8 cellular contexts compared by ENCODE assay signal in the genomic region with DNA sequence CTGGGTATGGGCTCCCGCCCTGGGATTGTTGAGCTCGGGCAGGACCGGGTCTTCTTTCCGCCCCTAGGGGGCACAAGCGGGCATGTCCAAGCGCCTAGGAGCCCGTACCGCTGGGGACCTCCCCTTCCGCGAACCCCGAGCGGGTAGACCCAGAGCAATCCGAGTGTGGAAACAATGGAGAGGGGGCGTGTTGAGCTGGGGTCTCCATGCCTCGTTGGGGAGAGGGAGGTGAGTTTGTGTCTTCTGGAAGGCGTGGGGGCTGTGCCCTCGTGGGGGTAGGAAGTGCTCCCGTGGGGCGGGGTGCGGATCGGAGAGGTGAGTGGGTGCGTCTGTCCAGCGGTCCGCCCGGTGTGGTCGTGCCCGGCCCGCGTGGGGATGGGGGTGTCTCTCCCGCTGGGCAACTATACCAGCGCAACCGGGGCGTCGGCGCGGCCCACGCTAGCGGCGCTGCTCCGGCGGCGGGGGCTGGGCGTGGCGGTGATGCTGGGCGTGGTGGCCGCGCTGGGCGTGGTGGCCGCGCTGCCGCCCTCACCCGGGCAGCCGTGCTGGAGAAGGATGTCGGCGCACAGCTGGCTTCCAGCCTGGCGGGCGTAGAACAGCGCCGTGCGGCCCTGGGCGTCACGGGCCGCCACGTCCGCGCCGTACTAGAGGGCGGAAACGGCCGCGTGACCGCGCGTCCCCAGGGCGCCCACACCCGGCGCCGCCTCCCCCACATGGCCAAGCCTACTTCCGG. TPM values are rescaled to one million over a fixed set of nuclear protein-coding genes. Genes with fewer than 3 reads are reported as not detected.
A peak's percentile ranks its signal among the peaks of the same experiment; 100 is the strongest.
DNase-seq lines count a peak whose midpoint lies in the region; ATAC-seq, FAIRE-seq and TF ChIP-seq lines count a peak whose summit lies in the region.

No MANE protein-coding gene starts in this region.

- no peaks in the 10 kb centered on the region for H3K9me2 ChIP-seq in OCI-LY7 (ENCODE audit: insufficient read depth, low read length)

- POLR2A ChIA-PET in OCI-LY7 (lab: Charles Lee): interaction anchor here (1.3 kb wide), 1 partner anchor 53 kb away, joined by 3 read pairs; no protein-coding TSS in a partner anchor

- no peaks in the 10 kb centered on the region for H4K20me1 ChIP-seq in OCI-LY7 (ENCODE audit: insufficient read depth, low read length)

- H3K4me2 ChIP-seq in OCI-LY7 (ENCODE audit: low read length): no peak overlapping the region

- no peak overlapping the region for H3K4me3 ChIP-seq in OCI-LY7 (ENCODE audit: low read depth, low read length, poor library complexity, severe bottlenecking)
- H3K4me3 ChIP-seq in small intestine (ENCODE audit: low read depth in 1 of 2, low read length in 2 of 2): peak overlapping the region; percentile 27 to 52

- FAIRE-seq in small intestine (lab: Jason Lieb, UNC): no peak

- H3K36me3 ChIP-seq in OCI-LY7 (ENCODE audit: insufficient read depth, low read length): peaks cover 45% of the 10 kb centered on the region
- H3K36me3 ChIP-seq in small intestine (ENCODE audit: control insufficient read depth in 2 of 2, insufficient read depth in 2 of 2, low read length in 2 of 2): peaks cover 0 to 3% of the 10 kb centered on the region in 2 donors

- peak; percentile 57 for TF ChIP-seq CTCF in OCI-LY7 (conservative IDR thresholded peaks at IDR 0.05; ENCODE audit: low read length)

- BruUV-seq in OCI-LY7 (replicated peaks; lab: Mats Ljungman, UMichigan): no TSS peak

- 10 to 31% (median 26%) methylated on average over 44 to 79 of the region's 79 CpGs for WGBS in small intestine, 3 donors

- no peak for ATAC-seq in HG02610 (IDR thresholded peaks at IDR 0.05; ENCODE audit: unreplicated experiment)
- ATAC-seq in HG03378 (IDR thresholded peaks at IDR 0.05; ENCODE audit: unreplicated experiment): no peak

- H3K4me1 ChIP-seq in OCI-LY7 (ENCODE audit: insufficient read depth, low read length, poor library complexity, severe bottlenecking) (peaks cover 8% of the 10 kb centered on the region), small intestine (ENCODE audit: control insufficient read depth in 2 of 2, insufficient read depth in 1 of 2, low read depth in 1 of 2, low read length in 1 of 2) (no peaks in the 10 kb centered on the region)

- H2AFZ ChIP-seq in OCI-LY7 (ENCODE audit: low read length): no peak overlapping the region

- H3K27ac ChIP-seq in OCI-LY7 (ENCODE audit: low read depth, low read length, poor library complexity, severe bottlenecking): no peak overlapping the region
- H3K27ac ChIP-seq in caudate nucleus (ENCODE audit: low read depth, low read length): no peak overlapping the region
- peak overlapping the region in 1 of 2 donors; percentile 40 for H3K27ac ChIP-seq in small intestine (ENCODE audit: low read depth in 1 of 2, low read length in 1 of 2)

- H3K79me2 ChIP-seq in OCI-LY7 (ENCODE audit: insufficient read depth, low read depth, low read length): no peaks in the 10 kb centered on the region

- CTCF ChIA-PET in OCI-LY7 (lab: Charles Lee; ENCODE audit: unreplicated experiment): no interaction called here

- DNase-seq in DMS 273 treated with DMSO at 0.1 percent for 48 hours (lab: John Stamatoyannopoulos, UW) (peak; percentile 41), HT1080 (ENCODE audit: low read depth) (peak; percentile 79), OCI-LY7 (ENCODE audit: low spot score) (no peak), caudate nucleus (lab: John Stamatoyannopoulos, UW) (peak in 37 of 61 donors; percentile 14 to 66 (median 38)), islet precursor cell (peak; percentile 87), small intestine (peak; percentile 77)

- H3K9me3 ChIP-seq in OCI-LY7 (ENCODE audit: low read length) (no peaks in the 10 kb centered on the region), small intestine (ENCODE audit: control insufficient read depth, low read depth) (no peaks in the 10 kb centered on the region)

- no peaks in the 10 kb centered on the region for H3K27me3 ChIP-seq in small intestine (ENCODE audit: control insufficient read depth in 2 of 2, insufficient read depth in 2 of 2, low read length in 2 of 2)

- intact Hi-C loops in OCI-LY7 (cut with micrococcal nuclease; ENCODE audit: unreplicated experiment): no loop called here

RNA-seq across cellular contexts. Expression of gene AGAP2, which starts 12.2 kb away (rescaled TPM):
- 11.2 and 11.6 TPM in 2 replicates for total RNA-seq in HT1080 (2014; rRNA removed; shearing (Covaris generic))
- polyA plus RNA-seq in HT1080 (2015; cell fraction: cytosol; rRNA removed): 3.1 and 3.2 TPM in 2 replicates
- 6.1 and 6.2 TPM in 2 replicates for polyA plus RNA-seq in HT1080 (2015; cell fraction: nucleus; rRNA removed)
- total RNA-seq in OCI-LY7 (2014; rRNA removed; shearing (Covaris generic)): 10.7 and 14.8 TPM in 2 replicates
- 26.5 and 28.8 TPM in 2 replicates for total RNA-seq in OCI-LY7 (2022)
- polyA plus RNA-seq in small intestine: 1 to 10 TPM in 2 of 3 donors, under 1 TPM in 1; 0.67 to 1.8 (median 1.1) TPM

RNA-seq across cellular contexts. Expression of gene TSPAN31, which starts 18.5 kb away (rescaled TPM):
- total RNA-seq in HT1080 (2014; rRNA removed; shearing (Covaris generic)): 21.6 and 28.9 TPM in 2 replicates
- 42.8 and 49.7 TPM in 2 replicates for polyA plus RNA-seq in HT1080 (2015; cell fraction: cytosol; rRNA removed)
- 34.7 and 49.3 TPM in 2 replicates for polyA plus RNA-seq in HT1080 (2015; cell fraction: nucleus; rRNA removed)
- 0.80 and 2.4 TPM in 2 replicates for total RNA-seq in OCI-LY7 (2014; rRNA removed; shearing (Covaris generic))
- 6.3 and 6.4 TPM in 2 replicates for total RNA-seq in OCI-LY7 (2022)
- polyA plus RNA-seq in small intestine: 10 to 100 TPM; 13.2 to 33.7 (median 15.4) TPM

RNA-seq across cellular contexts. Expression of gene CDK4, which starts 25.8 kb away (rescaled TPM):
- 442 and 461 TPM in 2 replicates for total RNA-seq in HT1080 (2014; rRNA removed; shearing (Covaris generic))
- 384 and 416 TPM in 2 replicates for polyA plus RNA-seq in HT1080 (2015; cell fraction: cytosol; rRNA removed)
- 191 and 212 TPM in 2 replicates for polyA plus RNA-seq in HT1080 (2015; cell fraction: nucleus; rRNA removed)
- total RNA-seq in OCI-LY7 (2014; rRNA removed; shearing (Covaris generic)): 272 and 280 TPM in 2 replicates
- 172 and 192 TPM in 2 replicates for total RNA-seq in OCI-LY7 (2022)
- polyA plus RNA-seq in small intestine: 10 to 100 TPM; 13.2 to 98.8 (median 41.6) TPM

RNA-seq across cellular contexts. Expression of gene MARCHF9, which starts 28.6 kb away (rescaled TPM):
- total RNA-seq in HT1080 (2014; rRNA removed; shearing (Covaris generic)): 11.3 and 15.9 TPM in 2 replicates
- polyA plus RNA-seq in HT1080 (2015; cell fraction: cytosol; rRNA removed): 14.9 and 15.5 TPM in 2 replicates
- 21.0 and 23.1 TPM in 2 replicates for polyA plus RNA-seq in HT1080 (2015; cell fraction: nucleus; rRNA removed)
- total RNA-seq in OCI-LY7 (2014; rRNA removed; shearing (Covaris generic)): 29.3 and 29.4 TPM in 2 replicates
- total RNA-seq in OCI-LY7 (2022): 46.2 and 47.7 TPM in 2 replicates
- polyA plus RNA-seq in small intestine: 10 to 100 TPM in 1 of 3 donors, 1 to 10 TPM in 2; 8.4 to 13.8 (median 8.9) TPM

RNA-seq across cellular contexts. Expression of gene OS9, which starts 32.4 kb away (rescaled TPM):
- total RNA-seq in HT1080 (2014; rRNA removed; shearing (Covaris generic)): 78.0 and 78.9 TPM in 2 replicates
- polyA plus RNA-seq in HT1080 (2015; cell fraction: cytosol; rRNA removed): 65.8 and 70.0 TPM in 2 replicates
- 245 and 298 TPM in 2 replicates for polyA plus RNA-seq in HT1080 (2015; cell fraction: nucleus; rRNA removed)
- 82.6 and 104 TPM in 2 replicates for total RNA-seq in OCI-LY7 (2014; rRNA removed; shearing (Covaris generic))
- 109 and 112 TPM in 2 replicates for total RNA-seq in OCI-LY7 (2022)
- 100 to 1,000 TPM; 148 to 239 (median 161) TPM for polyA plus RNA-seq in small intestine
